Comparison of ENCODE assay signal across 8 cellular contexts in the genomic region with DNA sequence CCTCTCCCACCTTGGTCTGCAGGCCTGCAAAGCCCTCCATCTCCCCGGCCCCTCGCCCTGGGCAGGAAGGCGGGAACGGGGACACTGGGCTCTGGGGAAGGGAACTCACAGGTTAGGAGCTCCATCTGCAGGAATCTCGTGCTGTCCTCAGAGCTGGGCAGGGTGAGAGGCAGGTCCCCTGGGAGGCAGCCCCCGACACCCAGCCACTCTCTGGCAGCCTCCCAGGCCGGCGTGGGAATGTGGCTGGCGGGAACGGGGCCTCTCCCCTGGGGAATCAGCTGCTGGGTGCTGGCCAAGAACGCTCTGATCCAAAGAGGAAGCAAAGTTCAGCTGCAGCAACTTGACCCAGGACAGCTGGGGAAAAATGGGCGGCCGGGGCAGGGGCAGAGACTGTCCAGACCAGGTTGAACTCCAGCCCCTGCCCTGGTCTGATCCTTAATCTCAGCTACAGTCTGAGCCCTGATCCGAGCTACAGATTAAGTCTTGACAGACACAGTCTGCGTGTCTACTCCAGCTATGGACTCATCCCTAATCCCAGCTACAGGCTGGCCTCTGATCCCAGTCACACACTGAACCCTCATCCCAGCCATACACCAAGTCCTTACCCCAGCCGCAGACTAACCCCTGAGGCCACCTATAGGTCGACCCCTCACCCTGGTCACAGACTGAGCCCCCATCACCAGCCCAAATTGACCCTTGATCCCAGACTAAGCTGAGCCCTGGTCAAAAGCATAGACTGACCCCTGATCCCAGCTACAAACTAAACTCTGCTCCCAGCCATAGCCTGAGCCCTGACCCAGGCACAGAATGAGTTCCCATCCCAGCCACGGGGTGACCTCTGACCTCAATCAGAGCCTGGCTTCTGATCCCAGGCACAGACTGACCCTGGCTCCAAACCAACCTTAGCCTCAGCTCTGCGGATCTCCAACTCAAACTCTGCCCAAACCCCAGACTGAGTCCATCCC. TPM values are rescaled to one million over a fixed set of nuclear protein-coding genes. Genes with fewer than 3 reads are reported as not detected.
DNase-seq lines count a peak whose midpoint lies in the region; ATAC-seq and TF ChIP-seq lines count a peak whose summit lies in the region.

No MANE protein-coding gene starts in this region.

- ATAC-seq in HG03469 (IDR thresholded peaks at IDR 0.05; ENCODE audit: unreplicated experiment): no peak
- ATAC-seq in activated CD4-positive, alpha-beta T cell treated with anti-CD3 and anti-CD28 coated beads for 36 hours: no peak

- H3K27me3 Mint-ChIP-seq in glutamatergic neuron (ENCODE audit: unreplicated experiment): peaks cover 9% of the 10 kb centered on the region
- H3K27me3 Mint-ChIP-seq in activated CD4-positive, alpha-beta T cell treated with anti-CD3 and anti-CD28 coated beads for 36 hours: no peaks in the 10 kb centered on the region

- no peak overlapping the region for H3K4me3 Mint-ChIP-seq in glutamatergic neuron (ENCODE audit: unreplicated experiment)
- no peak overlapping the region for H3K4me3 Mint-ChIP-seq in activated CD4-positive, alpha-beta T cell treated with anti-CD3 and anti-CD28 coated beads for 36 hours

- TF ChIP-seq CTCF in AG04449 (IDR thresholded peaks at IDR 0.05; ENCODE audit: insufficient read depth, low read length, missing control alignments): peak; percentile 59
- no peak for TF ChIP-seq CTCF in glutamatergic neuron (IDR thresholded peaks at IDR 0.05; ENCODE audit: partially characterized antibody, unreplicated experiment)

- POLR2A ChIA-PET in AG04449 (lab: Yijun Ruan, JAX): interaction anchor here (0.9 to 1.5 kb wide), 5 partner anchors 11 to 142 kb away, joined by 3 to 8 read pairs (median 5); no protein-coding TSS in a partner anchor
- POLR2A ChIA-PET in activated CD4-positive, alpha-beta T cell treated with anti-CD3 and anti-CD28 coated beads for 36 hours (lab: Charles Lee): interaction anchor here (0.6 to 0.7 kb wide), 3 partner anchors 247 to 368 kb away, joined by 3 to 4 read pairs (median 3); no protein-coding TSS in a partner anchor

- DNase-seq in AG04449 (ENCODE audit: low read depth, low spot score) (no peak), HCEC 1CT (peak; percentile 29), amniotic epithelial cell (ENCODE audit: low read depth) (peak; percentile 74), hypothalamus (lab: John Stamatoyannopoulos, UW) (peak in 32 of 51 donors; percentile 10 to 70 (median 37)), superior temporal gyrus (ENCODE audit: extremely low spot score) (peak; percentile 65), glutamatergic neuron (no peak)
- no peak for DNase-seq in activated CD4-positive, alpha-beta T cell treated with anti-CD3 and anti-CD28 coated beads for 36 hours

- CTCF ChIA-PET in AG04449 (lab: Yijun Ruan, JAX): interaction anchor here (0.8 to 9.6 kb wide), 19 partner anchors 8 to 138 kb away, joined by 3 to 674 read pairs (median 4); no protein-coding TSS in a partner anchor
- CTCF ChIA-PET in activated CD4-positive, alpha-beta T cell treated with anti-CD3 and anti-CD28 coated beads for 36 hours (lab: Charles Lee): interaction anchor here (0.5 to 7.7 kb wide), 3 partner anchors 69 to 421 kb away, joined by 3 to 61 read pairs (median 3); a partner anchor contains a TSS

- intact Hi-C loops in activated CD4-positive, alpha-beta T cell treated with anti-CD3 and anti-CD28 coated beads for 36 hours (cut with DNase I, micrococcal nuclease): no loop called here

- no peak overlapping the region for H3K4me3 ChIP-seq in AG04449 (ENCODE audit: low read depth, low read length)

- H3K36me3 Mint-ChIP-seq in glutamatergic neuron (ENCODE audit: unreplicated experiment): no peaks in the 10 kb centered on the region
- no peaks in the 10 kb centered on the region for H3K36me3 Mint-ChIP-seq in activated CD4-positive, alpha-beta T cell treated with anti-CD3 and anti-CD28 coated beads for 36 hours (ENCODE audit: low read depth)

- peaks cover 12% of the 10 kb centered on the region for H3K4me1 Mint-ChIP-seq in glutamatergic neuron (ENCODE audit: low read depth, unreplicated experiment)
- no peaks in the 10 kb centered on the region for H3K4me1 Mint-ChIP-seq in activated CD4-positive, alpha-beta T cell treated with anti-CD3 and anti-CD28 coated beads for 36 hours

- H3K9me3 Mint-ChIP-seq in glutamatergic neuron (ENCODE audit: unreplicated experiment): peaks cover 4% of the 10 kb centered on the region
- H3K9me3 Mint-ChIP-seq in activated CD4-positive, alpha-beta T cell treated with anti-CD3 and anti-CD28 coated beads for 36 hours (ENCODE audit: low read depth): no peaks in the 10 kb centered on the region

- H3K27ac Mint-ChIP-seq in glutamatergic neuron (ENCODE audit: unreplicated experiment): no peak overlapping the region
- H3K27ac Mint-ChIP-seq in activated CD4-positive, alpha-beta T cell treated with anti-CD3 and anti-CD28 coated beads for 36 hours: no peak overlapping the region

RNA-seq across cellular contexts. Expression of a gene that starts 37.3 kb away (rescaled TPM):
- 8.1 TPM for total RNA-seq in glutamatergic neuron (ENCODE audit: unreplicated experiment)
- total RNA-seq in activated CD4-positive, alpha-beta T cell treated with anti-CD3 and anti-CD28 coated beads for 36 hours: 1 to 10 TPM; 1.2 to 1.4 TPM

Comparison
In these comparisons a context has a peak if more than half of its experiments do, and no peak if none do; other contexts are left out.
1. DNase-seq: peak in HCEC 1CT (single experiment), amniotic epithelial cell (single experiment), hypothalamus (32 of 51) and superior temporal gyrus (single experiment); none in AG04449 (single experiment), glutamatergic neuron (single experiment) and activated CD4-positive, alpha-beta T cell treated with anti-CD3 and anti-CD28 coated beads for 36 hours (single experiment).